13 cellular contexts compared by ENCODE assay signal in genomic region chr4:48588230-48588943, GRCh38.
A peak's percentile ranks its signal among the peaks of the same experiment; 100 is the strongest.
DNase-seq lines count a peak whose midpoint lies in the region; ATAC-seq, FAIRE-seq and TF ChIP-seq lines count a peak whose summit lies in the region.
"Had no signal": no experiment of that assay in that cellular context is flagged by ENCODE, and none has a peak within 500 bp of the region (broad histone marks: within the 10 kb centered on the region; RNA-seq: fewer than 3 reads in every experiment).

No MANE protein-coding gene starts in this region.

- peaks cover 14% of the 10 kb centered on the region for H3K36me3 Mint-ChIP-seq in activated CD4-positive, alpha-beta T cell treated with anti-CD3 and anti-CD28 coated beads for 36 hours (ENCODE audit: low read depth)
- no peaks in the 10 kb centered on the region for H3K36me3 Mint-ChIP-seq in natural killer cell

- no peaks in the 10 kb centered on the region for H3K27me3 Mint-ChIP-seq in activated CD4-positive, alpha-beta T cell treated with anti-CD3 and anti-CD28 coated beads for 36 hours
- no peaks in the 10 kb centered on the region for H3K27me3 Mint-ChIP-seq in natural killer cell (ENCODE audit: low read depth in 2 of 2)

- H3K27me3 ChIP-seq in K562 (ENCODE audit: control insufficient read depth in 2 of 2, insufficient read depth in 2 of 2, low read length in 2 of 2) (no peaks in the 10 kb centered on the region), upper lobe of right lung (no peaks in the 10 kb centered on the region)

- no peak for TF ChIP-seq POLR2A in K562 (conservative IDR thresholded peaks at IDR 0.05)

- no TSS peak for BruUV-seq in K562 (replicated peaks; lab: Mats Ljungman, UMichigan)

- ATAC-seq in activated CD4-positive, alpha-beta T cell treated with anti-CD3 and anti-CD28 coated beads for 36 hours, result peak; percentile 23
- peak; percentile 68 for ATAC-seq in K562
- no peak for ATAC-seq in natural killer cell
- ATAC-seq in upper lobe of right lung, result no peak
- ATAC-seq in HG02678 (IDR thresholded peaks at IDR 0.05; ENCODE audit: unreplicated experiment), result no peak
- ATAC-seq: Right ventricle myocardium inferior had no signal

- no peaks in the 10 kb centered on the region for H3K9me3 Mint-ChIP-seq in activated CD4-positive, alpha-beta T cell treated with anti-CD3 and anti-CD28 coated beads for 36 hours (ENCODE audit: low read depth)
- no peaks in the 10 kb centered on the region for H3K9me3 Mint-ChIP-seq in natural killer cell

- no peaks in the 10 kb centered on the region for H3K9me1 ChIP-seq in K562 (ENCODE audit: control insufficient read depth, insufficient read depth, low read length)

- in situ Hi-C loops in K562 (cut with MboI), result loop anchor here (5.0 kb wide), 1 partner anchor 94 kb away; no protein-coding TSS in a partner anchor

- TF ChIP-seq RAD21 in K562 (CRISPR knock-in tag; conservative IDR thresholded peaks at IDR 0.05 in 1 of 2, IDR thresholded peaks at IDR 0.05 in 1 of 2), result peak in 1 of 2 experiments; percentile 26; a peak in 1 of 4 replicates

- TF ChIP-seq CTCF in K562 (IDR thresholded peaks at IDR 0.05 in 2 of 3, conservative IDR thresholded peaks at IDR 0.05 in 1 of 3; ENCODE audit: insufficient read depth in 2 of 3, low read depth in 1 of 3, low read length in 3 of 3) (peak in 2 of 3 experiments; percentile 7 to 27; a peak in 2 of 6 replicates), natural killer cell (IDR thresholded peaks at IDR 0.05) (no peak), upper lobe of right lung (IDR thresholded peaks at IDR 0.05) (no peak)

- WGBS in K562 (ENCODE audit: insufficient coverage, low coverage, missing lambda C conversion rate), result 60% methylated on average over 3 of the region's 3 CpGs

- no peak for TF ChIP-seq EP300 in K562 (IDR thresholded peaks at IDR 0.05; ENCODE audit: low read length)

- no peaks in the 10 kb centered on the region for H3K9me3 ChIP-seq in K562 (replicated peaks; ENCODE audit: control insufficient read depth, insufficient read depth, low read depth, low read length)
- H3K9me3 ChIP-seq in upper lobe of right lung, result no peaks in the 10 kb centered on the region
- H3K9me3 ChIP-seq: ovary had no signal

- H3K4me2 ChIP-seq in K562 (ENCODE audit: insufficient read depth, low read length), result no peak overlapping the region

- H3K9ac ChIP-seq in K562 (ENCODE audit: insufficient read depth in 1 of 2, low read depth in 2 of 2, low read length in 2 of 2), result no peak overlapping the region

- H3K4me1 ChIP-seq in K562 (replicated peaks in 1 of 2; ENCODE audit: control insufficient read depth in 2 of 2, insufficient read depth in 2 of 2, low read length in 2 of 2) (peaks cover 5 to 10% of the 10 kb centered on the region in 2 experiments; a peak in 3 of 5 replicates), upper lobe of right lung (peaks cover 3% of the 10 kb centered on the region)

- FAIRE-seq in K562 (lab: Jason Lieb, UNC), result no peak

- peak overlapping the region; percentile 55 for H3K27ac Mint-ChIP-seq in activated CD4-positive, alpha-beta T cell treated with anti-CD3 and anti-CD28 coated beads for 36 hours
- H3K27ac Mint-ChIP-seq in natural killer cell, result peak overlapping the region; percentile 20 to 57

- no peak overlapping the region for H2AFZ ChIP-seq in K562 (ENCODE audit: low read depth, low read length)

- CTCF ChIA-PET in activated CD4-positive, alpha-beta T cell treated with anti-CD3 and anti-CD28 coated beads for 36 hours (lab: Charles Lee), result no interaction called here
- CTCF ChIA-PET in K562 (lab: Yijun Ruan, JAX; ENCODE audit: low intra/inter-chr PET ratio), result no interaction called here

- POLR2A ChIA-PET in activated CD4-positive, alpha-beta T cell treated with anti-CD3 and anti-CD28 coated beads for 36 hours (lab: Charles Lee), result no interaction called here
- POLR2A ChIA-PET in K562 (lab: Yijun Ruan, JAX), result no interaction called here

- no peaks in the 10 kb centered on the region for H3K79me2 ChIP-seq in K562 (ENCODE audit: control insufficient read depth, insufficient read depth, low read length)

- no peaks in the 10 kb centered on the region for H4K20me1 ChIP-seq in K562 (replicated peaks; ENCODE audit: control insufficient read depth, insufficient read depth, low read length)

- H3K4me3 Mint-ChIP-seq in activated CD4-positive, alpha-beta T cell treated with anti-CD3 and anti-CD28 coated beads for 36 hours, result no peak overlapping the region
- H3K4me3 Mint-ChIP-seq in natural killer cell, result no peak overlapping the region

- H3K4me3 ChIP-seq in K562, result no peak overlapping the region
- H3K4me3 ChIP-seq in upper lobe of right lung, result no peak overlapping the region
- H3K4me3 ChIP-seq: ovary, skin epidermis had no signal

- intact Hi-C loops in activated CD4-positive, alpha-beta T cell treated with anti-CD3 and anti-CD28 coated beads for 36 hours (cut with DNase I, micrococcal nuclease), result no loop called here
- intact Hi-C loops in K562 (cut with micrococcal nuclease), result no loop called here
- intact Hi-C loops in natural killer cell (cut with micrococcal nuclease), result no loop called here
- intact Hi-C loops in upper lobe of right lung (cut with DNase I), result no loop called here

- no peak overlapping the region for H3K27ac ChIP-seq in K562 (ENCODE audit: extremely low read depth, low read depth, low read length)
- no peak overlapping the region for H3K27ac ChIP-seq in upper lobe of right lung
- H3K27ac ChIP-seq: ovary, skin epidermis had no signal

- peaks cover 12% of the 10 kb centered on the region for H3K4me1 Mint-ChIP-seq in activated CD4-positive, alpha-beta T cell treated with anti-CD3 and anti-CD28 coated beads for 36 hours
- H3K4me1 Mint-ChIP-seq in natural killer cell, result peaks cover 14 to 28% of the 10 kb centered on the region in 2 donors

- H3K36me3 ChIP-seq in K562 (ENCODE audit: control insufficient read depth, insufficient read depth, low read length) (peaks cover 37% of the 10 kb centered on the region), upper lobe of right lung (peaks cover 71% of the 10 kb centered on the region)
- H3K36me3 ChIP-seq: ovary had no signal

- no peak for DNase-seq in activated CD4-positive, alpha-beta T cell treated with anti-CD3 and anti-CD28 coated beads for 36 hours
- no peak for DNase-seq in activated CD4-positive, alpha-beta T cell treated with anti-CD3 and anti-CD28 coated beads for 4 hours
- DNase-seq in Kasumi-1 (lab: John Stamatoyannopoulos, UW), result peak; percentile 18 to 43
- DNase-seq in K562 (ENCODE audit: extremely low read depth in 1 of 4, low spot score in 3 of 4), result peak in 1 of 4 experiments; percentile 11
- no peak for DNase-seq in natural killer cell
- DNase-seq in upper lobe of right lung, result no peak
- no peak for DNase-seq in NCI-H2227 treated with DMSO at 0.1 percent for 48 hours (lab: John Stamatoyannopoulos, UW)
- DNase-seq: activated CD8-positive, alpha-beta memory T cell treated with anti-CD3 and anti-CD28 coated beads for 24 hours; NCI-H2029; ovary had no signal

TF ChIP-seq in K562, 482 proteins besides CTCF, POLR2A, EP300 and RAD21:
- TF ChIP-seq ZKSCAN1 (IDR thresholded peaks at IDR 0.05; ENCODE audit: low read depth, low read length) (no peak), POLR2G (IDR thresholded peaks at IDR 0.05; ENCODE audit: low read depth, low read length) (no peak)
- TF ChIP-seq, protein P1, sequence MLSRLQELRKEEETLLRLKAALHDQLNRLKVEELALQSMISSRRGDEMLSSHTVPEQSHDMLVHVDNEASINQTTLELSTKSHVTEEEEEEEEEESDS (CRISPR knock-in tag; IDR thresholded peaks at IDR 0.05), result no peak

Comparison
In these comparisons a context has a peak if more than half of its experiments do, and no peak if none do; other contexts are left out.
1. ATAC-seq: peak in activated CD4-positive, alpha-beta T cell treated with anti-CD3 and anti-CD28 coated beads for 36 hours (single experiment) and K562 (single experiment); none in natural killer cell (0 of 3), upper lobe of right lung (single experiment) and HG02678 (single experiment).
2. DNase-seq: peak in Kasumi-1 (2 of 2); none in activated CD4-positive, alpha-beta T cell treated with anti-CD3 and anti-CD28 coated beads for 36 hours (single experiment), activated CD4-positive, alpha-beta T cell treated with anti-CD3 and anti-CD28 coated beads for 4 hours (0 of 2), natural killer cell (single experiment), upper lobe of right lung (single experiment) and NCI-H2227 treated with DMSO at 0.1 percent for 48 hours (single experiment).
3. CTCF ChIP-seq: peak in K562 (2 of 3); none in natural killer cell (single experiment) and upper lobe of right lung (single experiment).